9 cellular contexts compared by ENCODE assay signal in genomic region chr3:156642750-156643728, GRCh38. TPM values are rescaled to one million over a fixed set of nuclear protein-coding genes. Genes with fewer than 3 reads are reported as not detected.
DNase-seq lines count a peak whose midpoint lies in the region; ATAC-seq, FAIRE-seq and TF ChIP-seq lines count a peak whose summit lies in the region.
"Had no signal": no experiment of that assay in that cellular context is flagged by ENCODE, and none has a peak within 500 bp of the region (broad histone marks: within the 10 kb centered on the region; RNA-seq: fewer than 3 reads in every experiment).

No MANE protein-coding gene starts in this region.

- DNase-seq in A549 (ENCODE audit: low read depth in 1 of 2, low spot score in 1 of 2) (no peak), fibroblast of gingiva (ENCODE audit: low read depth) (peak; percentile 70), DMS153 (lab: John Stamatoyannopoulos, UW) (no peak), NCI-H1105 (lab: John Stamatoyannopoulos, UW) (no peak), EL (no peak)

- no peak for TF ChIP-seq CTCF in A549 (IDR thresholded peaks at IDR 0.05)

- peak overlapping the region in 3 of 4 donors; percentile 51 to 83 (median 63) for H3K4me3 Mint-ChIP-seq in IgD-negative memory B cell

- FAIRE-seq in A549 (lab: Jason Lieb, UNC), result no peak
- FAIRE-seq: frontal cortex had no signal

- H3K9me3 Mint-ChIP-seq in IgD-negative memory B cell, result peaks cover 0 to 1% (median 0%) of the 10 kb centered on the region in 3 donors

- 63% methylated on average over 8 of the region's 8 CpGs for WGBS in A549 (ENCODE audit: missing lambda C conversion rate)

- H3K4me2 ChIP-seq in A549, result no peak overlapping the region

- peaks cover 2% of the 10 kb centered on the region for H3K27me3 Mint-ChIP-seq in IgD-negative memory B cell

- H3K27ac Mint-ChIP-seq in IgD-negative memory B cell, result no peak overlapping the region

- no peak overlapping the region for H3K27ac ChIP-seq in A549

- peaks cover 2% of the 10 kb centered on the region for H3K36me3 Mint-ChIP-seq in IgD-negative memory B cell

- H3K4me3 ChIP-seq in A549, result no peak overlapping the region

- ATAC-seq in A549, result peak; percentile 39 to 46; a peak in 4 of 6 replicates
- ATAC-seq in GM19025 (IDR thresholded peaks at IDR 0.05; ENCODE audit: low read depth, unreplicated experiment), result peak; percentile 13
- no peak for ATAC-seq in HG03571 (IDR thresholded peaks at IDR 0.05; ENCODE audit: unreplicated experiment)

- H3K9me3 ChIP-seq in A549, result peaks cover 3% of the 10 kb centered on the region; the same call in 1 of the 3 replicates

- no peak for TF ChIP-seq EP300 in A549 (IDR thresholded peaks at IDR 0.05)

- H3K4me1 ChIP-seq in A549, result no peaks in the 10 kb centered on the region

- H3K4me1 Mint-ChIP-seq in IgD-negative memory B cell, result peaks cover 5 to 12% (median 8%) of the 10 kb centered on the region in 3 donors

- POLR2A ChIA-PET in A549 (lab: Yijun Ruan, JAX), result interaction anchor here (0.8 kb wide), 1 partner anchor 88 kb away, joined by 3 read pairs; the partner anchor contains the start of gene SSR3

- TF ChIP-seq POLR2A in A549 (IDR thresholded peaks at IDR 0.05; ENCODE audit: low read length), result no peak

- CTCF ChIA-PET in A549 (lab: Yijun Ruan, JAX), result no interaction called here

- TF ChIP-seq RAD21 in A549 (conservative IDR thresholded peaks at IDR 0.05 in 1 of 2, IDR thresholded peaks at IDR 0.05 in 1 of 2), result no peak

TF ChIP-seq in A549, 52 proteins besides CTCF, POLR2A, EP300 and RAD21:
- no peak for TF ChIP-seq ELK1 (IDR thresholded peaks at IDR 0.05; ENCODE audit: low read depth, low read length)
- no peak for TF ChIP-seq HES2 (IDR thresholded peaks at IDR 0.05)
- TF ChIP-seq, protein P1, sequence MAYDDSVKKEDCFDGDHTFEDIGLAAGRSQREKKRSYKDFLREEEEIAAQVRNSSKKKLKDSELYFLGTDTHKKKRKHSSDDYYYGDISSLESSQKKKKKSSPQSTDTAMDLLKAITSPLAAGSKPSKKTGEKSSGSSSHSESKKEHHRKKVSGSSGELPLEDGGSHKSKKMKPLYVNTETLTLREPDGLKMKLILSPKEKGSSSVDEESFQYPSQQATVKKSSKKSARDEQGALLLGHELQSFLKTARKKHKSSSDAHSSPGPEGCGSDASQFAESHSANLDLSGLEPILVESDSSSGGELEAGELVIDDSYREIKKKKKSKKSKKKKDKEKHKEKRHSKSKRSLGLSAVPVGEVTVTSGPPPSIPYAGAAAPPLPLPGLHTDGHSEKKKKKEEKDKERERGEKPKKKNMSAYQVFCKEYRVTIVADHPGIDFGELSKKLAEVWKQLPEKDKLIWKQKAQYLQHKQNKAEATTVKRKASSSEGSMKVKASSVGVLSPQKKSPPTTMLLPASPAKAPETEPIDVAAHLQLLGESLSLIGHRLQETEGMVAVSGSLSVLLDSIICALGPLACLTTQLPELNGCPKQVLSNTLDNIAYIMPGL (CRISPR knock-in tag; IDR thresholded peaks at IDR 0.05; ENCODE audit: borderline replicate concordance), result no peak
- no peak for TF ChIP-seq PBX3 (IDR thresholded peaks at IDR 0.05)
- TF ChIP-seq TFCP2L1 (CRISPR knock-in tag; IDR thresholded peaks at IDR 0.05), result no peak
- no peak for TF ChIP-seq FOSB (CRISPR knock-in tag; IDR thresholded peaks at IDR 0.05)
- no peak for TF ChIP-seq ESRRA (IDR thresholded peaks at IDR 0.05; ENCODE audit: borderline replicate concordance, low read length)
- TF ChIP-seq SMC3 (IDR thresholded peaks at IDR 0.05), result no peak
- TF ChIP-seq ZFP36 (IDR thresholded peaks at IDR 0.05; ENCODE audit: borderline replicate concordance, partially characterized antibody), result no peak
- TF ChIP-seq, protein P2, sequence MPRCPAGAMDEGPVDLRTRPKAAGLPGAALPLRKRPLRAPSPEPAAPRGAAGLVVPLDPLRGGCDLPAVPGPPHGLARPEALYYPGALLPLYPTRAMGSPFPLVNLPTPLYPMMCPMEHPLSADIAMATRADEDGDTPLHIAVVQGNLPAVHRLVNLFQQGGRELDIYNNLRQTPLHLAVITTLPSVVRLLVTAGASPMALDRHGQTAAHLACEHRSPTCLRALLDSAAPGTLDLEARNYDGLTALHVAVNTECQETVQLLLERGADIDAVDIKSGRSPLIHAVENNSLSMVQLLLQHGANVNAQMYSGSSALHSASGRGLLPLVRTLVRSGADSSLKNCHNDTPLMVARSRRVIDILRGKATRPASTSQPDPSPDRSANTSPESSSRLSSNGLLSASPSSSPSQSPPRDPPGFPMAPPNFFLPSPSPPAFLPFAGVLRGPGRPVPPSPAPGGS (IDR thresholded peaks at IDR 0.05), result no peak
- TF ChIP-seq ZSCAN20 (CRISPR knock-in tag; IDR thresholded peaks at IDR 0.05), result no peak
- TF ChIP-seq JUNB (IDR thresholded peaks at IDR 0.05), result no peak
- no peak for TF ChIP-seq CEBPB (IDR thresholded peaks at IDR 0.05)
- TF ChIP-seq, protein P3, sequence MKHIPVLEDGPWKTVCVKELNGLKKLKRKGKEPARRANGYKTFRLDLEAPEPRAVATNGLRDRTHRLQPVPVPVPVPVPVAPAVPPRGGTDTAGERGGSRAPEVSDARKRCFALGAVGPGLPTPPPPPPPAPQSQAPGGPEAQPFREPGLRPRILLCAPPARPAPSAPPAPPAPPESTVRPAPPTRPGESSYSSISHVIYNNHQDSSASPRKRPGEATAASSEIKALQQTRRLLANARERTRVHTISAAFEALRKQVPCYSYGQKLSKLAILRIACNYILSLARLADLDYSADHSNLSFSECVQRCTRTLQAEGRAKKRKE (CRISPR knock-in tag; IDR thresholded peaks at IDR 0.05; ENCODE audit: low read depth), result no peak
- TF ChIP-seq CHD4 (IDR thresholded peaks at IDR 0.05; ENCODE audit: borderline replicate concordance), result no peak
- no peak for TF ChIP-seq KDM1A (IDR thresholded peaks at IDR 0.05; ENCODE audit: low read depth)

RNA-seq across cellular contexts. Expression of gene TIPARP, which starts 31.4 kb away (rescaled TPM):
- 16.5 and 16.7 TPM in 2 replicates for polyA plus RNA-seq in A549 (2011; rRNA removed)
- polyA plus RNA-seq in A549 (2012; cell fraction: cytosol; rRNA removed), result 8.3 and 10.4 TPM in 2 replicates
- 6.4 and 9.5 TPM in 2 replicates for polyA plus RNA-seq in A549 (2012; cell fraction: nucleus; rRNA removed)
- polyA plus RNA-seq in A549 (2017; fragmentation: RNase III; extraction: RNeasy Plus Mini Kit Qiagen cat#74134 plus additional on column Dnase treatment), result 11.8 to 13.8 TPM (median 13.3 TPM) in 3 replicates
- polyA minus RNA-seq in A549 (2011; rRNA and poly(A)+ RNA removed), result 32.6 and 35.8 TPM in 2 replicates
- 12.6 TPM for polyA plus RNA-seq in IgD-negative memory B cell
